1 cellular context compared by ENCODE assay signal in the genomic region with DNA sequence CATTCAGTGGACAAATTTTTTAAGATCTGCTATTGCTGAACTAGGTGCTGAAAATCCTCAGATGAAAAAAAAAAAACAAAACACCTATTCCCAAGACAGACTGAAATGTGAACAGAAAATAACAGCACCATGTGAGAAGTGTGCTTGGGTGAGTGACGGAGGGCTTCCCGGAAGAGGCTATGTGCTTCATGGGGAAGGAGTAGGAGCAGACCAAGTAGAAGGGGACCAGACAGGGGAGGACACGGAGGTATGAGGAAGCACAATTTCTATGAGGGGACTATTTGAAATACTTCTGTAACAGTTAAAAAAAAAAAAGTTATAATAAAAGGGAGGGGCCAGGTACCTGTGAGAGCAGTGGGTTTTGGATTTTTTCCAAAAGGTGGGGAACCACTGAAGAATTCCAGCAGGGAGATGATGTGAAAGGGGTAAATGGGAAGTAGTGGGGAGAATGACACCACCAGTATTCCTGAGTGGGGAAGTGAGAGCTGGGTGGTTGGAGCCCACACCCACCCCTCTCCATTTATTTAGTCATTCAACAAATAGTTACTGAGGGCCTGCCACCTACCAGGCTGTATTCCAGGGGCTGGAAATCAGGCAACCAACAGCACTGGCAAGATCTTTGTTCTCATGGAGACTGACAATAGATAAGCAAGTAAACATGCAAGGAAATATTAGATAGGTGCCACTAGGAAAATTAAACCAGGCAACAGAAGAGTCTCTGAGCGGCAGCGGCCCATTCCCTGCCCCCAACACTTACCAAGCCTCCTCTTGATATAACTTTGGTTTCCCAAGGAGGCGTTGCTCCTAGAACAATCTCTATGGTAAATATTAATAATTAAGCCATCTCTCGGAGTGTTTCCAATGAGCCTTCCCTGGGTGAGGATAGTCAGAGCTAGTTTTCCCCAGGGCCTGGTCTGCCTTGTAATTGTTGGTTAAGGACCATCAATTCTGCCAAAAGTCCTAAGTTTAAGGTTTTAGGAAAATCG.
TF ChIP-seq lines count a peak whose summit lies in the region.

No MANE protein-coding gene starts in this region.

TF ChIP-seq in A549, 52 proteins besides CTCF, POLR2A, EP300 and RAD21:
- TF ChIP-seq, protein P1, sequence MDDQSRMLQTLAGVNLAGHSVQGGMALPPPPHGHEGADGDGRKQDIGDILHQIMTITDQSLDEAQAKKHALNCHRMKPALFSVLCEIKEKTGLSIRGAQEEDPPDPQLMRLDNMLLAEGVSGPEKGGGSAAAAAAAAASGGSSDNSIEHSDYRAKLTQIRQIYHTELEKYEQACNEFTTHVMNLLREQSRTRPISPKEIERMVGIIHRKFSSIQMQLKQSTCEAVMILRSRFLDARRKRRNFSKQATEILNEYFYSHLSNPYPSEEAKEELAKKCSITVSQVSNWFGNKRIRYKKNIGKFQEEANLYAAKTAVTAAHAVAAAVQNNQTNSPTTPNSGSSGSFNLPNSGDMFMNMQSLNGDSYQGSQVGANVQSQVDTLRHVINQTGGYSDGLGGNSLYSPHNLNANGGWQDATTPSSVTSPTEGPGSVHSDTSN (IDR thresholded peaks at IDR 0.05) = no peak
- no peak for TF ChIP-seq ZC3H11A (IDR thresholded peaks at IDR 0.05)
- no peak; the same call in 1 of the 2 replicates for TF ChIP-seq GATA3 (IDR thresholded peaks at IDR 0.05; ENCODE audit: borderline replicate concordance)
- TF ChIP-seq EHF (CRISPR knock-in tag; IDR thresholded peaks at IDR 0.05) = no peak
- 0 out of 2 replicates have a peak, but pooled peaks have one; percentile 4 for TF ChIP-seq HOXA7 (CRISPR knock-in tag; IDR thresholded peaks at IDR 0.05)
- TF ChIP-seq ESRRA (IDR thresholded peaks at IDR 0.05; ENCODE audit: borderline replicate concordance, low read length) = no peak
- TF ChIP-seq PHF8 (IDR thresholded peaks at IDR 0.05; ENCODE audit: borderline replicate concordance, low read depth) = no peak
- TF ChIP-seq BHLHE40 (IDR thresholded peaks at IDR 0.05; ENCODE audit: low read depth, low read length) = no peak
- no peak for TF ChIP-seq RARB (CRISPR knock-in tag; IDR thresholded peaks at IDR 0.05)
- TF ChIP-seq RCOR1 (IDR thresholded peaks at IDR 0.05; ENCODE audit: low read depth, low read length) = no peak
- TF ChIP-seq, protein P2, sequence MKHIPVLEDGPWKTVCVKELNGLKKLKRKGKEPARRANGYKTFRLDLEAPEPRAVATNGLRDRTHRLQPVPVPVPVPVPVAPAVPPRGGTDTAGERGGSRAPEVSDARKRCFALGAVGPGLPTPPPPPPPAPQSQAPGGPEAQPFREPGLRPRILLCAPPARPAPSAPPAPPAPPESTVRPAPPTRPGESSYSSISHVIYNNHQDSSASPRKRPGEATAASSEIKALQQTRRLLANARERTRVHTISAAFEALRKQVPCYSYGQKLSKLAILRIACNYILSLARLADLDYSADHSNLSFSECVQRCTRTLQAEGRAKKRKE (CRISPR knock-in tag; IDR thresholded peaks at IDR 0.05; ENCODE audit: low read depth) = no peak
- TF ChIP-seq FOXS1 (CRISPR knock-in tag; IDR thresholded peaks at IDR 0.05) = no peak
- no peak for TF ChIP-seq SREBF2 (IDR thresholded peaks at IDR 0.05)
- TF ChIP-seq, protein P3, sequence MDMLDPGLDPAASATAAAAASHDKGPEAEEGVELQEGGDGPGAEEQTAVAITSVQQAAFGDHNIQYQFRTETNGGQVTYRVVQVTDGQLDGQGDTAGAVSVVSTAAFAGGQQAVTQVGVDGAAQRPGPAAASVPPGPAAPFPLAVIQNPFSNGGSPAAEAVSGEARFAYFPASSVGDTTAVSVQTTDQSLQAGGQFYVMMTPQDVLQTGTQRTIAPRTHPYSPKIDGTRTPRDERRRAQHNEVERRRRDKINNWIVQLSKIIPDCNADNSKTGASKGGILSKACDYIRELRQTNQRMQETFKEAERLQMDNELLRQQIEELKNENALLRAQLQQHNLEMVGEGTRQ (IDR thresholded peaks at IDR 0.05) = no peak
- 0 out of 2 replicates have a peak, but pooled peaks have one; percentile 49 for TF ChIP-seq HEYL (CRISPR knock-in tag; IDR thresholded peaks at IDR 0.05)
- peak; percentile 51 for TF ChIP-seq MAX (IDR thresholded peaks at IDR 0.05)
- TF ChIP-seq, protein P4, sequence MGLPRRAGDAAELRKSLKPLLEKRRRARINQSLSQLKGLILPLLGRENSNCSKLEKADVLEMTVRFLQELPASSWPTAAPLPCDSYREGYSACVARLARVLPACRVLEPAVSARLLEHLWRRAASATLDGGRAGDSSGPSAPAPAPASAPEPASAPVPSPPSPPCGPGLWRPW (IDR thresholded peaks at IDR 0.05) = no peak
- TF ChIP-seq, protein P5, sequence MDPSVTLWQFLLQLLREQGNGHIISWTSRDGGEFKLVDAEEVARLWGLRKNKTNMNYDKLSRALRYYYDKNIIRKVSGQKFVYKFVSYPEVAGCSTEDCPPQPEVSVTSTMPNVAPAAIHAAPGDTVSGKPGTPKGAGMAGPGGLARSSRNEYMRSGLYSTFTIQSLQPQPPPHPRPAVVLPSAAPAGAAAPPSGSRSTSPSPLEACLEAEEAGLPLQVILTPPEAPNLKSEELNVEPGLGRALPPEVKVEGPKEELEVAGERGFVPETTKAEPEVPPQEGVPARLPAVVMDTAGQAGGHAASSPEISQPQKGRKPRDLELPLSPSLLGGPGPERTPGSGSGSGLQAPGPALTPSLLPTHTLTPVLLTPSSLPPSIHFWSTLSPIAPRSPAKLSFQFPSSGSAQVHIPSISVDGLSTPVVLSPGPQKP (IDR thresholded peaks at IDR 0.05; ENCODE audit: low read depth, low read length) = no peak
- TF ChIP-seq, protein P6, sequence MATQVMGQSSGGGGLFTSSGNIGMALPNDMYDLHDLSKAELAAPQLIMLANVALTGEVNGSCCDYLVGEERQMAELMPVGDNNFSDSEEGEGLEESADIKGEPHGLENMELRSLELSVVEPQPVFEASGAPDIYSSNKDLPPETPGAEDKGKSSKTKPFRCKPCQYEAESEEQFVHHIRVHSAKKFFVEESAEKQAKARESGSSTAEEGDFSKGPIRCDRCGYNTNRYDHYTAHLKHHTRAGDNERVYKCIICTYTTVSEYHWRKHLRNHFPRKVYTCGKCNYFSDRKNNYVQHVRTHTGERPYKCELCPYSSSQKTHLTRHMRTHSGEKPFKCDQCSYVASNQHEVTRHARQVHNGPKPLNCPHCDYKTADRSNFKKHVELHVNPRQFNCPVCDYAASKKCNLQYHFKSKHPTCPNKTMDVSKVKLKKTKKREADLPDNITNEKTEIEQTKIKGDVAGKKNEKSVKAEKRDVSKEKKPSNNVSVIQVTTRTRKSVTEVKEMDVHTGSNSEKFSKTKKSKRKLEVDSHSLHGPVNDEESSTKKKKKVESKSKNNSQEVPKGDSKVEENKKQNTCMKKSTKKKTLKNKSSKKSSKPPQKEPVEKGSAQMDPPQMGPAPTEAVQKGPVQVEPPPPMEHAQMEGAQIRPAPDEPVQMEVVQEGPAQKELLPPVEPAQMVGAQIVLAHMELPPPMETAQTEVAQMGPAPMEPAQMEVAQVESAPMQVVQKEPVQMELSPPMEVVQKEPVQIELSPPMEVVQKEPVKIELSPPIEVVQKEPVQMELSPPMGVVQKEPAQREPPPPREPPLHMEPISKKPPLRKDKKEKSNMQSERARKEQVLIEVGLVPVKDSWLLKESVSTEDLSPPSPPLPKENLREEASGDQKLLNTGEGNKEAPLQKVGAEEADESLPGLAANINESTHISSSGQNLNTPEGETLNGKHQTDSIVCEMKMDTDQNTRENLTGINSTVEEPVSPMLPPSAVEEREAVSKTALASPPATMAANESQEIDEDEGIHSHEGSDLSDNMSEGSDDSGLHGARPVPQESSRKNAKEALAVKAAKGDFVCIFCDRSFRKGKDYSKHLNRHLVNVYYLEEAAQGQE (IDR thresholded peaks at IDR 0.05) = no peak
- TF ChIP-seq BCL3 (IDR thresholded peaks at IDR 0.05) = peak; percentile 16; the same call in 1 of the 3 replicates
- TF ChIP-seq JUN (IDR thresholded peaks at IDR 0.05) = peak in 1 of 2 experiments; percentile 73; a peak in 2 of 5 replicates
- no peak for TF ChIP-seq HOXB13 (CRISPR knock-in tag; IDR thresholded peaks at IDR 0.05; ENCODE audit: low read depth)
- no peak for TF ChIP-seq MAZ (IDR thresholded peaks at IDR 0.05; ENCODE audit: borderline replicate concordance, low read depth, low read length)
- TF ChIP-seq, protein P7, sequence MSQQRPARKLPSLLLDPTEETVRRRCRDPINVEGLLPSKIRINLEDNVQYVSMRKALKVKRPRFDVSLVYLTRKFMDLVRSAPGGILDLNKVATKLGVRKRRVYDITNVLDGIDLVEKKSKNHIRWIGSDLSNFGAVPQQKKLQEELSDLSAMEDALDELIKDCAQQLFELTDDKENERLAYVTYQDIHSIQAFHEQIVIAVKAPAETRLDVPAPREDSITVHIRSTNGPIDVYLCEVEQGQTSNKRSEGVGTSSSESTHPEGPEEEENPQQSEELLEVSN (IDR thresholded peaks at IDR 0.05; ENCODE audit: borderline replicate concordance, low read depth) = no peak
- no peak for TF ChIP-seq CHD2 (IDR thresholded peaks at IDR 0.05; ENCODE audit: low read length, partially characterized antibody)
- no peak for TF ChIP-seq NR3C1 (IDR thresholded peaks at IDR 0.05)
- TF ChIP-seq FOSL2 (IDR thresholded peaks at IDR 0.05) = no peak
- TF ChIP-seq FOSL2 (CRISPR knock-in tag; IDR thresholded peaks at IDR 0.05) = peak; percentile 60
- TF ChIP-seq CEBPB (IDR thresholded peaks at IDR 0.05) = no peak
- TF ChIP-seq MYC (IDR thresholded peaks at IDR 0.05; ENCODE audit: borderline replicate concordance, low read length) = no peak
- no peak for TF ChIP-seq CBX2 (IDR thresholded peaks at IDR 0.05; ENCODE audit: borderline replicate concordance, low read depth)
- no peak for TF ChIP-seq CHD4 (IDR thresholded peaks at IDR 0.05; ENCODE audit: borderline replicate concordance)
- no peak for TF ChIP-seq KDM5A (IDR thresholded peaks at IDR 0.05)
- peak; percentile 71; the same call in 1 of the 2 replicates for TF ChIP-seq HDAC2 (IDR thresholded peaks at IDR 0.05)
- TF ChIP-seq POLR2AphosphoS2 (conservative IDR thresholded peaks at IDR 0.05; ENCODE audit: low read length) = no peak
- no peak for TF ChIP-seq NFE2L2 (conservative IDR thresholded peaks at IDR 0.05; ENCODE audit: low read length)
- TF ChIP-seq HOXB5 (CRISPR knock-in tag; IDR thresholded peaks at IDR 0.05) = no peak
- TF ChIP-seq HMGXB4 (CRISPR knock-in tag; IDR thresholded peaks at IDR 0.05; ENCODE audit: borderline replicate concordance) = no peak
- no peak for TF ChIP-seq EHMT2 (IDR thresholded peaks at IDR 0.05; ENCODE audit: low read depth)
- no peak for TF ChIP-seq RNF2 (IDR thresholded peaks at IDR 0.05; ENCODE audit: borderline replicate concordance, low read depth)
- TF ChIP-seq SMC3 (IDR thresholded peaks at IDR 0.05) = peak; percentile 10; the same call in 2 of the 3 replicates
- no peak for TF ChIP-seq MAFK (IDR thresholded peaks at IDR 0.05; ENCODE audit: partially characterized antibody)
- no peak for TF ChIP-seq TP53 (CRISPR knock-in tag; IDR thresholded peaks at IDR 0.05)
- peak; percentile 100 for TF ChIP-seq ZFP36 (IDR thresholded peaks at IDR 0.05; ENCODE audit: borderline replicate concordance, partially characterized antibody)
- TF ChIP-seq CBX8 (IDR thresholded peaks at IDR 0.05) = no peak
- no peak for TF ChIP-seq TFCP2L1 (CRISPR knock-in tag; IDR thresholded peaks at IDR 0.05)
- no peak for TF ChIP-seq ZNF302 (CRISPR knock-in tag; IDR thresholded peaks at IDR 0.05)
- peak; percentile 46; the same call in 1 of the 2 replicates for TF ChIP-seq JUNB (IDR thresholded peaks at IDR 0.05)
- no peak for TF ChIP-seq RFX5 (IDR thresholded peaks at IDR 0.05)
- TF ChIP-seq NPAS2 (CRISPR knock-in tag; IDR thresholded peaks at IDR 0.05; ENCODE audit: borderline replicate concordance) = no peak
- TF ChIP-seq KDM1A (IDR thresholded peaks at IDR 0.05; ENCODE audit: low read depth) = peak; percentile 61; the same call in 1 of the 2 replicates
- TF ChIP-seq FOSB (CRISPR knock-in tag; IDR thresholded peaks at IDR 0.05) = no peak
- no peak for TF ChIP-seq ZSCAN20 (CRISPR knock-in tag; IDR thresholded peaks at IDR 0.05)
